ENCODE assay signal across 21 cellular contexts in genomic region chr16:68785715-68786114, GRCh38. TPM values are rescaled to one million over a fixed set of nuclear protein-coding genes. Genes with fewer than 3 reads are reported as not detected.
"Had no signal": no experiment of that assay in that cellular context is flagged by ENCODE, and none has a peak within 500 bp of the region (broad histone marks: within the 10 kb centered on the region; RNA-seq: fewer than 3 reads in every experiment).

No MANE protein-coding gene starts in this region.

- H3K36me3 Mint-ChIP-seq: activated CD8-positive, alpha-beta memory T cell treated with anti-CD3 and anti-CD28 coated beads, Interleukin-2, amount 10 ng/mL, durations not matched to agents 7 days and 5 days; T-cell had no signal

- H3K4me3 ChIP-seq: esophagus muscularis mucosa, heart right ventricle, lower lobe of right lung, right atrium auricular region, skin epidermis, thyroid gland had no signal

- H3K4me1 ChIP-seq: right atrium auricular region had no signal

- H3K9me3 ChIP-seq: esophagus muscularis mucosa, lower lobe of right lung, right atrium auricular region, thyroid gland had no signal

- DNase-seq: activated B cell treated with CpG ODN at 0.5 μM for 24 hours; activated CD4-positive, alpha-beta memory T cell treated with anti-CD3 and anti-CD28 coated beads, Interleukin-2, amount 10 ng/mL, durations not matched to agents 7 days and 5 days; activated CD4-positive, alpha-beta T cell treated with anti-CD3 and anti-CD28 coated beads for 4 hours; activated CD8-positive, alpha-beta memory T cell treated with anti-CD3 and anti-CD28 coated beads, Interleukin-2, amount 10 ng/mL, durations not matched to agents 7 days and 5 days; activated naive CD4-positive, alpha-beta T cell treated with Interleukin-2 at 50 U/mL for 16 hours; brain microvascular endothelial cell; cortex of kidney; effector CD4-positive, alpha-beta T cell; heart right ventricle; kidney glomerular epithelial cell; lower lobe of right lung; stimulated activated CD4-positive, alpha-beta T cell treated with anti-CD3 and anti-CD28 coated beads, Interleukin-15, amount 100 ng/mL, for 24 hours; stimulated activated CD4-positive, alpha-beta T cell treated with anti-CD3 and anti-CD28 coated beads, Interleukin-4, amount 100 ng/mL, for 1 hour; stimulated activated naive CD8-positive, alpha-beta T cell treated with anti-CD3 and anti-CD28 coated beads, Interleukin-15, amount 100 ng/mL, for 72 hours; T-cell; thyroid gland had no signal

- H3K9me3 Mint-ChIP-seq: activated B cell treated with CpG ODN at 0.5 μM for 24 hours; activated CD4-positive, alpha-beta memory T cell treated with anti-CD3 and anti-CD28 coated beads, Interleukin-2, amount 10 ng/mL, durations not matched to agents 7 days and 5 days; nephron; T-cell had no signal

- H3K27ac ChIP-seq: esophagus muscularis mucosa, heart right ventricle, lower lobe of right lung, right atrium auricular region had no signal

- H3K36me3 ChIP-seq: brain microvascular endothelial cell, esophagus muscularis mucosa, heart right ventricle, lower lobe of right lung, right atrium auricular region, thyroid gland had no signal

- H3K27ac Mint-ChIP-seq: activated B cell treated with CpG ODN at 0.5 μM for 24 hours; activated CD4-positive, alpha-beta memory T cell treated with anti-CD3 and anti-CD28 coated beads, Interleukin-2, amount 10 ng/mL, durations not matched to agents 7 days and 5 days; activated CD8-positive, alpha-beta memory T cell treated with anti-CD3 and anti-CD28 coated beads, Interleukin-2, amount 10 ng/mL, durations not matched to agents 7 days and 5 days; stimulated activated naive CD8-positive, alpha-beta T cell treated with anti-CD3 and anti-CD28 coated beads, Interleukin-15, amount 100 ng/mL, for 72 hours; T-cell had no signal

- ATAC-seq: activated CD8-positive, alpha-beta memory T cell treated with anti-CD3 and anti-CD28 coated beads, Interleukin-2, amount 10 ng/mL, durations not matched to agents 7 days and 5 days; heart right ventricle; lower lobe of right lung; stimulated activated naive CD8-positive, alpha-beta T cell treated with anti-CD3 and anti-CD28 coated beads, Interleukin-15, amount 100 ng/mL, for 72 hours; T-cell had no signal

- H3K4me3 Mint-ChIP-seq: activated B cell treated with CpG ODN at 0.5 μM for 24 hours; activated CD4-positive, alpha-beta memory T cell treated with anti-CD3 and anti-CD28 coated beads, Interleukin-2, amount 10 ng/mL, durations not matched to agents 7 days and 5 days; activated CD8-positive, alpha-beta memory T cell treated with anti-CD3 and anti-CD28 coated beads, Interleukin-2, amount 10 ng/mL, durations not matched to agents 7 days and 5 days; nephron; stimulated activated naive CD8-positive, alpha-beta T cell treated with anti-CD3 and anti-CD28 coated beads, Interleukin-15, amount 100 ng/mL, for 72 hours; T-cell had no signal

- H3K27me3 ChIP-seq: brain microvascular endothelial cell, right atrium auricular region, thyroid gland had no signal

RNA-seq across cellular contexts. Expression of gene CDH1, which starts 48.6 kb away (rescaled TPM):
- total RNA-seq: posterior vena cava had no signal
